9 cellular contexts compared by ENCODE assay signal in the genomic region with DNA sequence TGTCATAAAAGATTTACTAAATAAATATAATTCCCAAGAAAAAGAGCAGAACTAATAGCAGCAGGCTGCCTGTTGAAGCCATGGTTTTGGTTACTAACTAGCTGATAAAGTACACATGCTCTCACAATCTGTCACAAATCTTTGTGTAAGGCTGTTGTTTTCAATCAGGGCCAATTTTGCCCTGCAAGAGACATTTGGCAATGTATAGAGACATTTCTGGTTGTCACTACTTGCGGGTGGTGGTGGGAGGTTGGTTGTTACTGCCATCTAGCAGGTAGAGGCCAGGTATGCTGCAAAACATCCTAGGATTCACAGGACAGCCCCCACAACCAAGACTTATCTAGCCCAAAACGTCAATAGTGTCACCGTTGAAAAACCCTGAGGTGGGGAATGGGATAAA.
DNase-seq lines count a peak whose midpoint lies in the region; ATAC-seq and TF ChIP-seq lines count a peak whose summit lies in the region.
"Had no signal": no experiment of that assay in that cellular context is flagged by ENCODE, and none has a peak within 500 bp of the region (broad histone marks: within the 10 kb centered on the region; RNA-seq: fewer than 3 reads in every experiment).

No MANE protein-coding gene starts in this region.

- H3K27me3 Mint-ChIP-seq in activated naive CD8-positive, alpha-beta T cell = no peaks in the 10 kb centered on the region
- H3K27me3 Mint-ChIP-seq in activated naive CD8-positive, alpha-beta T cell treated with anti-CD3 and anti-CD28 coated beads, Interleukin-2, amount 50 U/mL, for 24 hours = no peaks in the 10 kb centered on the region
- H3K27me3 Mint-ChIP-seq in activated naive CD8-positive, alpha-beta T cell treated with anti-CD3 and anti-CD28 coated beads, Interleukin-2, amount 10 ng/mL, durations not matched to agents 7 days and 5 days = no peaks in the 10 kb centered on the region

- CTCF ChIA-PET in HEK293T (lab: Yijun Ruan, JAX) = no interaction called here

- no peak for DNase-seq in activated naive CD8-positive, alpha-beta T cell treated with anti-CD3 and anti-CD28 coated beads, Interleukin-2, amount 50 U/mL, for 24 hours
- DNase-seq in NCI-H1694 treated with DMSO at 0.1 percent for 48 hours (lab: John Stamatoyannopoulos, UW) = peak; percentile 85
- no peak for DNase-seq in activated naive CD8-positive, alpha-beta T cell treated with anti-CD3 and anti-CD28 coated beads, Interleukin-2, amount 10 ng/mL, durations not matched to agents 7 days and 5 days
- DNase-seq in HEK293T (ENCODE audit: extremely low spot score) = no peak
- DNase-seq in ureter (ENCODE audit: low spot score) = no peak
- DNase-seq: occipital lobe, SIG-M5 had no signal

- no peak overlapping the region for H3K4me3 Mint-ChIP-seq in activated naive CD8-positive, alpha-beta T cell
- no peak overlapping the region for H3K4me3 Mint-ChIP-seq in activated naive CD8-positive, alpha-beta T cell treated with anti-CD3 and anti-CD28 coated beads, Interleukin-2, amount 50 U/mL, for 24 hours
- peak overlapping the region; percentile 59 for H3K4me3 Mint-ChIP-seq in activated naive CD8-positive, alpha-beta T cell treated with anti-CD3 and anti-CD28 coated beads, Interleukin-2, amount 10 ng/mL, durations not matched to agents 7 days and 5 days

- H3K27ac Mint-ChIP-seq in activated naive CD8-positive, alpha-beta T cell = peak overlapping the region; percentile 84
- H3K27ac Mint-ChIP-seq in activated naive CD8-positive, alpha-beta T cell treated with anti-CD3 and anti-CD28 coated beads, Interleukin-2, amount 50 U/mL, for 24 hours = no peak overlapping the region
- H3K27ac Mint-ChIP-seq in activated naive CD8-positive, alpha-beta T cell treated with anti-CD3 and anti-CD28 coated beads, Interleukin-2, amount 10 ng/mL, durations not matched to agents 7 days and 5 days = peak overlapping the region; percentile 95

- ATAC-seq in activated naive CD8-positive, alpha-beta T cell treated with anti-CD3 and anti-CD28 coated beads, Interleukin-2, amount 50 U/mL, for 24 hours = no peak
- ATAC-seq in activated naive CD8-positive, alpha-beta T cell treated with anti-CD3 and anti-CD28 coated beads, Interleukin-2, amount 10 ng/mL, durations not matched to agents 7 days and 5 days (ENCODE audit: low read depth) = peak; percentile 21
- ATAC-seq in GM19452 (IDR thresholded peaks at IDR 0.05; ENCODE audit: unreplicated experiment) = no peak

- peaks cover 28% of the 10 kb centered on the region for H3K4me1 Mint-ChIP-seq in activated naive CD8-positive, alpha-beta T cell (ENCODE audit: low read depth)
- peaks cover 26% of the 10 kb centered on the region for H3K4me1 Mint-ChIP-seq in activated naive CD8-positive, alpha-beta T cell treated with anti-CD3 and anti-CD28 coated beads, Interleukin-2, amount 50 U/mL, for 24 hours
- peaks cover 27% of the 10 kb centered on the region for H3K4me1 Mint-ChIP-seq in activated naive CD8-positive, alpha-beta T cell treated with anti-CD3 and anti-CD28 coated beads, Interleukin-2, amount 10 ng/mL, durations not matched to agents 7 days and 5 days

- H3K9me3 Mint-ChIP-seq in activated naive CD8-positive, alpha-beta T cell (ENCODE audit: low read depth) = peaks cover 5% of the 10 kb centered on the region
- peaks cover 6% of the 10 kb centered on the region for H3K9me3 Mint-ChIP-seq in activated naive CD8-positive, alpha-beta T cell treated with anti-CD3 and anti-CD28 coated beads, Interleukin-2, amount 50 U/mL, for 24 hours
- H3K9me3 Mint-ChIP-seq in activated naive CD8-positive, alpha-beta T cell treated with anti-CD3 and anti-CD28 coated beads, Interleukin-2, amount 10 ng/mL, durations not matched to agents 7 days and 5 days = peaks cover 6% of the 10 kb centered on the region

- no peaks in the 10 kb centered on the region for H3K36me3 Mint-ChIP-seq in activated naive CD8-positive, alpha-beta T cell
- H3K36me3 Mint-ChIP-seq in activated naive CD8-positive, alpha-beta T cell treated with anti-CD3 and anti-CD28 coated beads, Interleukin-2, amount 50 U/mL, for 24 hours (ENCODE audit: low read depth) = no peaks in the 10 kb centered on the region
- H3K36me3 Mint-ChIP-seq in activated naive CD8-positive, alpha-beta T cell treated with anti-CD3 and anti-CD28 coated beads, Interleukin-2, amount 10 ng/mL, durations not matched to agents 7 days and 5 days = peaks cover 12% of the 10 kb centered on the region

- POLR2A ChIA-PET in activated naive CD8-positive, alpha-beta T cell treated with anti-CD3 and anti-CD28 coated beads, Interleukin-2, amount 10 ng/mL, durations not matched to agents 7 days and 5 days (lab: Charles Lee) = interaction anchor here (0.6 kb wide), 1 partner anchor 419 kb away, joined by 3 read pairs; no protein-coding TSS in a partner anchor
- POLR2A ChIA-PET in HEK293T (lab: Yijun Ruan, JAX) = no interaction called here

TF ChIP-seq in HEK293T, 16 proteins besides CTCF, POLR2A, EP300 and RAD21:
- TF ChIP-seq FOXM1 (IDR thresholded peaks at IDR 0.05; ENCODE audit: borderline replicate concordance) (no peak), HDGF (IDR thresholded peaks at IDR 0.05; ENCODE audit: borderline replicate concordance) (no peak)
- TF ChIP-seq, protein P1, sequence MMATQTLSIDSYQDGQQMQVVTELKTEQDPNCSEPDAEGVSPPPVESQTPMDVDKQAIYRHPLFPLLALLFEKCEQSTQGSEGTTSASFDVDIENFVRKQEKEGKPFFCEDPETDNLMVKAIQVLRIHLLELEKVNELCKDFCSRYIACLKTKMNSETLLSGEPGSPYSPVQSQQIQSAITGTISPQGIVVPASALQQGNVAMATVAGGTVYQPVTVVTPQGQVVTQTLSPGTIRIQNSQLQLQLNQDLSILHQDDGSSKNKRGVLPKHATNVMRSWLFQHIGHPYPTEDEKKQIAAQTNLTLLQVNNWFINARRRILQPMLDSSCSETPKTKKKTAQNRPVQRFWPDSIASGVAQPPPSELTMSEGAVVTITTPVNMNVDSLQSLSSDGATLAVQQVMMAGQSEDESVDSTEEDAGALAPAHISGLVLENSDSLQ (IDR thresholded peaks at IDR 0.05) = no peak
